11 cellular contexts compared by ENCODE assay signal in genomic region chr6:37110455-37111155, GRCh38. TPM values are rescaled to one million over a fixed set of nuclear protein-coding genes. Genes with fewer than 3 reads are reported as not detected.
DNase-seq lines count a peak whose midpoint lies in the region; ATAC-seq and TF ChIP-seq lines count a peak whose summit lies in the region.
"Had no signal": no experiment of that assay in that cellular context is flagged by ENCODE, and none has a peak within 500 bp of the region (broad histone marks: within the 10 kb centered on the region; RNA-seq: fewer than 3 reads in every experiment).

No MANE protein-coding gene starts in this region.

- H3K27me3 ChIP-seq in MM.1S (replicated peaks; ENCODE audit: insufficient read depth, low read length): no peaks in the 10 kb centered on the region

- H3K4me3 Mint-ChIP-seq in brain: no peak overlapping the region
- H3K4me3 Mint-ChIP-seq in stimulated activated naive CD8-positive, alpha-beta T cell treated with anti-CD3 and anti-CD28 coated beads, Interleukin-15, amount 100 ng/mL, for 72 hours: peak overlapping the region in 1 of 2 donors; percentile 68

- H3K4me2 ChIP-seq in MM.1S (ENCODE audit: low read depth, low read length): no peak overlapping the region

- no peak overlapping the region for H2AFZ ChIP-seq in MM.1S (ENCODE audit: low read length)

- H3K9ac ChIP-seq in MM.1S (ENCODE audit: low read length): no peak overlapping the region

- H3K27me3 Mint-ChIP-seq in brain: peaks cover 6% of the 10 kb centered on the region
- peaks cover 8% of the 10 kb centered on the region for H3K27me3 Mint-ChIP-seq in stimulated activated naive CD8-positive, alpha-beta T cell treated with anti-CD3 and anti-CD28 coated beads, Interleukin-15, amount 100 ng/mL, for 72 hours

- peaks cover 6% of the 10 kb centered on the region for H3K4me1 ChIP-seq in MM.1S (ENCODE audit: low read length)

- peak overlapping the region in 3 of 5 experiments; percentile 85 to 88 (median 87) for H3K27ac Mint-ChIP-seq in brain
- H3K27ac Mint-ChIP-seq in stimulated activated naive CD8-positive, alpha-beta T cell treated with anti-CD3 and anti-CD28 coated beads, Interleukin-15, amount 100 ng/mL, for 72 hours: peak overlapping the region in 1 of 2 donors; percentile 79

- peak; percentile 7 for DNase-seq in activated naive CD4-positive, alpha-beta T cell treated with Interleukin-2 at 50 U/mL for 16 hours
- no peak for DNase-seq in activated naive CD4-positive, alpha-beta T cell (lab: John Stamatoyannopoulos, UW)
- peak in 1 of 2 donors; percentile 41 for DNase-seq in stimulated activated naive CD8-positive, alpha-beta T cell treated with anti-CD3 and anti-CD28 coated beads, Interleukin-15, amount 100 ng/mL, for 72 hours
- DNase-seq in ecto neural progenitor cell (ENCODE audit: low spot score) (no peak), MM.1S (no peak)
- DNase-seq: kidney glomerular epithelial cell; stimulated activated naive CD4-positive, alpha-beta T cell treated with Interleukin-2 at 50 U/mL for 16 hours had no signal

- no peak for TF ChIP-seq CTCF in brain (conservative IDR thresholded peaks at IDR 0.05)
- no peak for TF ChIP-seq CTCF in MM.1S (IDR thresholded peaks at IDR 0.05; ENCODE audit: low read length)

- no peaks in the 10 kb centered on the region for H4K20me1 ChIP-seq in MM.1S (ENCODE audit: insufficient read depth, low read length)

- H3K9me2 ChIP-seq in MM.1S (replicated peaks; ENCODE audit: insufficient read depth, low read length): no peaks in the 10 kb centered on the region

- ATAC-seq in HG03520 (IDR thresholded peaks at IDR 0.05; ENCODE audit: unreplicated experiment): peak; percentile 50
- peak; percentile 92 for ATAC-seq in stimulated activated naive CD8-positive, alpha-beta T cell treated with anti-CD3 and anti-CD28 coated beads, Interleukin-15, amount 100 ng/mL, for 72 hours
- ATAC-seq in GM21528 (IDR thresholded peaks at IDR 0.05; ENCODE audit: low FRiP score, unreplicated experiment): no peak

- H3K4me1 Mint-ChIP-seq in brain: peaks cover 25% of the 10 kb centered on the region
- peaks cover 19% of the 10 kb centered on the region for H3K4me1 Mint-ChIP-seq in stimulated activated naive CD8-positive, alpha-beta T cell treated with anti-CD3 and anti-CD28 coated beads, Interleukin-15, amount 100 ng/mL, for 72 hours

- no peaks in the 10 kb centered on the region for H3K9me3 ChIP-seq in MM.1S (replicated peaks; ENCODE audit: insufficient read depth, low read length)
- H3K9me3 ChIP-seq: HAP-1 had no signal

- no peak overlapping the region for H3K4me3 ChIP-seq in MM.1S (ENCODE audit: low read length)
- H3K4me3 ChIP-seq: HAP-1 had no signal

- no peak overlapping the region for H3K27ac ChIP-seq in MM.1S (ENCODE audit: low read length)

- H3K9me3 Mint-ChIP-seq in brain: peaks cover 0 to 5% (median 0%) of the 10 kb centered on the region in 5 experiments
- no peaks in the 10 kb centered on the region for H3K9me3 Mint-ChIP-seq in stimulated activated naive CD8-positive, alpha-beta T cell treated with anti-CD3 and anti-CD28 coated beads, Interleukin-15, amount 100 ng/mL, for 72 hours

- H3K36me3 ChIP-seq in MM.1S (replicated peaks; ENCODE audit: insufficient read depth, low read length): no peaks in the 10 kb centered on the region
- H3K36me3 ChIP-seq: HAP-1 had no signal

- H3K79me2 ChIP-seq in MM.1S (ENCODE audit: low read length): no peaks in the 10 kb centered on the region

- peaks cover 5% of the 10 kb centered on the region for H3F3A ChIP-seq in MM.1S (ENCODE audit: insufficient read depth, low read length)

- H3K36me3 Mint-ChIP-seq in brain: no peaks in the 10 kb centered on the region

RNA-seq across cellular contexts. Expression of gene PIM1, which starts 59.3 kb away (rescaled TPM):
- 102 TPM for polyA plus RNA-seq in brain (ENCODE audit: insufficient read depth, low read depth, low replicate concordance)
